8 cellular contexts compared by ENCODE assay signal in genomic region chr9:127244609-127245601, GRCh38. TPM values are rescaled to one million over a fixed set of nuclear protein-coding genes. Genes with fewer than 3 reads are reported as not detected.
DNase-seq lines count a peak whose midpoint lies in the region; ATAC-seq and TF ChIP-seq lines count a peak whose summit lies in the region.

No MANE protein-coding gene starts in this region.

- POLR2A ChIA-PET in activated CD4-positive, alpha-beta T cell treated with anti-CD3 and anti-CD28 coated beads for 36 hours (lab: Charles Lee) = interaction anchor here (0.5 kb wide), 1 partner anchor 409 kb away, joined by 5 read pairs; no protein-coding TSS in a partner anchor

- H3K9me3 Mint-ChIP-seq in activated CD4-positive, alpha-beta T cell treated with anti-CD3 and anti-CD28 coated beads for 36 hours (ENCODE audit: low read depth) = no peaks in the 10 kb centered on the region

- H3K27ac Mint-ChIP-seq in activated CD4-positive, alpha-beta T cell treated with anti-CD3 and anti-CD28 coated beads for 36 hours = peak overlapping the region; percentile 59

- intact Hi-C loops in activated CD4-positive, alpha-beta T cell treated with anti-CD3 and anti-CD28 coated beads for 36 hours (cut with DNase I, micrococcal nuclease) = loop anchor here (1.0 kb wide), 8 partner anchors 20 to 367 kb away; partner anchors contain the start of genes LRSAM1 (in 1 of the 2), RALGPS1 (in 1 of the 2), RPL12 (in 1 of the 2) and SLC2A8 (in 1 of the 2)

- TF ChIP-seq CTCF in choroid plexus epithelial cell (conservative IDR thresholded peaks at IDR 0.05; ENCODE audit: low read depth, low read length) = no peak

- DNase-seq in Ammon's horn (ENCODE audit: low spot score) (peak; percentile 99), GM19238 (ENCODE audit: insufficient read length, low spot score) (peak; percentile 94), NCI-H524 (lab: John Stamatoyannopoulos, UW) (peak; percentile 92 to 97), choroid plexus epithelial cell (ENCODE audit: low read depth) (peak; percentile 96), kidney tubule cell (ENCODE audit: low spot score) (peak; percentile 96)
- DNase-seq in activated CD4-positive, alpha-beta T cell treated with anti-CD3 and anti-CD28 coated beads for 36 hours = peak; percentile 98
- DNase-seq in stimulated activated CD4-positive, alpha-beta T cell treated with anti-CD3 and anti-CD28 coated beads, Interleukin-15, amount 100 ng/mL, for 48 hours (ENCODE audit: low read depth in 2 of 2) = peak; percentile 90 to 95

- H3K4me3 Mint-ChIP-seq in activated CD4-positive, alpha-beta T cell treated with anti-CD3 and anti-CD28 coated beads for 36 hours = peak overlapping the region; percentile 78

- H3K4me1 Mint-ChIP-seq in activated CD4-positive, alpha-beta T cell treated with anti-CD3 and anti-CD28 coated beads for 36 hours = peaks cover 6% of the 10 kb centered on the region

- CTCF ChIA-PET in activated CD4-positive, alpha-beta T cell treated with anti-CD3 and anti-CD28 coated beads for 36 hours (lab: Charles Lee) = interaction anchor here (0.5 to 1.9 kb wide), 6 partner anchors 30 to 868 kb away, joined by 3 to 12 read pairs (median 3); no protein-coding TSS in a partner anchor

- peak; percentile 99 for ATAC-seq in HG03439 (IDR thresholded peaks at IDR 0.05; ENCODE audit: unreplicated experiment)
- peak; percentile 100 for ATAC-seq in activated CD4-positive, alpha-beta T cell treated with anti-CD3 and anti-CD28 coated beads for 36 hours

- no peaks in the 10 kb centered on the region for H3K36me3 Mint-ChIP-seq in activated CD4-positive, alpha-beta T cell treated with anti-CD3 and anti-CD28 coated beads for 36 hours (ENCODE audit: low read depth)

- H3K27me3 Mint-ChIP-seq in activated CD4-positive, alpha-beta T cell treated with anti-CD3 and anti-CD28 coated beads for 36 hours = peaks cover 5% of the 10 kb centered on the region

- H3K4me3 ChIP-seq in choroid plexus epithelial cell (ENCODE audit: low read depth, low read length) = peak overlapping the region; percentile 64

RNA-seq across cellular contexts. Expression of gene GARNL3, which starts 19.7 kb away (rescaled TPM):
- total RNA-seq in activated CD4-positive, alpha-beta T cell treated with anti-CD3 and anti-CD28 coated beads for 36 hours = 1 to 10 TPM; 2.5 to 3.4 TPM

Comparison
In these comparisons a context has a peak if more than half of its experiments do, and no peak if none do; other contexts are left out.
1. Peak in every context shown above with its lines: DNase-seq, ATAC-seq and H3K4me3 ChIP-seq.